8 cellular contexts compared by ENCODE assay signal in the genomic region with DNA sequence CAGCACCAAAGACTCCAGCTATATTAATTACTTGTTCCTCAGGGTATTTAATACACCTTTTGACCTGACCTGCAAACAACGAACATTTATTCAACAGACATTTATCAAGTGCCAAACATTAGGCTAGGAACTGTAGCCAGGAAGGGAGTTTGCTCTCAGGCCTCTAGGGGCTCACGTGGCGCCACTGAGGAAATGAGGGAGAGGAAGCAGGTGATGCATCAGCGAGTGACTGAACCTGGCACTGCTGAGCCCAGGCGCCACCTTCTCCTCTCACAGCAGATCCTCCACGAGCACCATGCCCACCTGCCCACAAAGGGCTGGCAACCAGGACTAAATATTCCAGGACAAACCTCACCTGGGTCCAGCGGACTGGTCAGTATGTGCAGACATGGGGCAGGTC. TPM values are rescaled to one million over a fixed set of nuclear protein-coding genes. Genes with fewer than 3 reads are reported as not detected.
DNase-seq lines count a peak whose midpoint lies in the region; ATAC-seq and TF ChIP-seq lines count a peak whose summit lies in the region.

No MANE protein-coding gene starts in this region.

- peak; percentile 66; the same call in 2 of the 3 replicates for ATAC-seq in DND-41 (ENCODE audit: insufficient read depth, low read depth)
- ATAC-seq in GM21619 (IDR thresholded peaks at IDR 0.05; ENCODE audit: unreplicated experiment): peak; percentile 76
- ATAC-seq in GM18873 (IDR thresholded peaks at IDR 0.05; ENCODE audit: low FRiP score, unreplicated experiment): no peak
- no peak for ATAC-seq in sciatic nerve

- no peak overlapping the region for H3K27ac Mint-ChIP-seq in glutamatergic neuron (ENCODE audit: unreplicated experiment)

- no peak overlapping the region for H3K27ac ChIP-seq in DND-41 (ENCODE audit: low read length)

- H3K79me2 ChIP-seq in DND-41 (ENCODE audit: insufficient read depth, low read length): peaks cover 26% of the 10 kb centered on the region

- TF ChIP-seq CTCF in DND-41 (IDR thresholded peaks at IDR 0.05; ENCODE audit: borderline replicate concordance, extremely low read depth, low read length, poor library complexity, severe bottlenecking): peak; percentile 46
- peak; percentile 56 for TF ChIP-seq CTCF in glutamatergic neuron (IDR thresholded peaks at IDR 0.05; ENCODE audit: partially characterized antibody, unreplicated experiment)

- H3K27me3 Mint-ChIP-seq in glutamatergic neuron (ENCODE audit: unreplicated experiment): no peaks in the 10 kb centered on the region

- intact Hi-C loops in sciatic nerve (cut with DNase I): no loop called here

- peaks cover 12% of the 10 kb centered on the region for H3K36me3 Mint-ChIP-seq in glutamatergic neuron (ENCODE audit: unreplicated experiment)

- H3K9me3 Mint-ChIP-seq in glutamatergic neuron (ENCODE audit: unreplicated experiment): peaks cover 2% of the 10 kb centered on the region

- H3K4me3 ChIP-seq in DND-41 (ENCODE audit: low read depth in 1 of 2, low read length in 2 of 2) (no peak overlapping the region), MG63 (no peak overlapping the region)

- H3K4me1 ChIP-seq in DND-41 (ENCODE audit: insufficient read depth, low read length): no peaks in the 10 kb centered on the region

- H3K9me3 ChIP-seq in DND-41 (ENCODE audit: insufficient read depth, low read length, severe bottlenecking): peaks cover 8% of the 10 kb centered on the region
- no peaks in the 10 kb centered on the region for H3K9me3 ChIP-seq in MG63

- H3K36me3 ChIP-seq in DND-41 (ENCODE audit: insufficient read depth, low read length) (peaks cover 80% of the 10 kb centered on the region), MG63 (no peaks in the 10 kb centered on the region; the same call in 1 of the 2 replicates)

- peaks cover 4% of the 10 kb centered on the region for H3K4me1 Mint-ChIP-seq in glutamatergic neuron (ENCODE audit: low read depth, unreplicated experiment)

- H3K27me3 ChIP-seq in DND-41 (ENCODE audit: insufficient read depth, low read length, poor library complexity) (no peaks in the 10 kb centered on the region), MG63 (no peaks in the 10 kb centered on the region)

- peaks cover 10% of the 10 kb centered on the region for H4K20me1 ChIP-seq in DND-41 (ENCODE audit: insufficient read depth, low read length)

- no peak overlapping the region for H3K4me2 ChIP-seq in DND-41 (ENCODE audit: insufficient read depth, low read length)

- H2AFZ ChIP-seq in DND-41 (ENCODE audit: low read depth, low read length): no peak overlapping the region

- no peak overlapping the region for H3K9ac ChIP-seq in DND-41 (ENCODE audit: low read depth, low read length)

- no peak overlapping the region for H3K4me3 Mint-ChIP-seq in glutamatergic neuron (ENCODE audit: unreplicated experiment)

- DNase-seq in DND-41 (no peak), SW480 (ENCODE audit: low spot score) (peak; percentile 29), glutamatergic neuron (peak; percentile 41), MG63 (no peak), NCI-H1417 treated with DMSO at 0.1 percent for 48 hours (lab: John Stamatoyannopoulos, UW) (no peak), sciatic nerve (ENCODE audit: low spot score) (no peak)

RNA-seq across cellular contexts. Expression of a gene that starts 50.2 kb away (rescaled TPM):
- total RNA-seq in glutamatergic neuron (ENCODE audit: unreplicated experiment) (46.2 TPM), sciatic nerve (86.0 TPM)
- total RNA-seq in MG63 (2014; rRNA removed; shearing (Covaris generic); ENCODE audit: low replicate concordance): 37.8 and 48.0 TPM in 2 replicates

RNA-seq across cellular contexts. Expression of a gene that starts 50.7 kb away (rescaled TPM):
- total RNA-seq in glutamatergic neuron (ENCODE audit: unreplicated experiment) (47.2 TPM), sciatic nerve (43.2 TPM)
- 2.9 and 7.9 TPM in 2 replicates for total RNA-seq in MG63 (2014; rRNA removed; shearing (Covaris generic); ENCODE audit: low replicate concordance)

Comparison
In these comparisons a context has a peak if more than half of its experiments do, and no peak if none do; other contexts are left out.
1. ATAC-seq: peak in DND-41 (single experiment) and GM21619 (single experiment); none in GM18873 (single experiment) and sciatic nerve (single experiment).
2. DNase-seq: peak in SW480 (single experiment) and glutamatergic neuron (single experiment); none in DND-41 (single experiment), MG63 (single experiment), NCI-H1417 treated with DMSO at 0.1 percent for 48 hours (single experiment) and sciatic nerve (single experiment).